Comparison of ENCODE assay signal across 17 cellular contexts in the genomic region with DNA sequence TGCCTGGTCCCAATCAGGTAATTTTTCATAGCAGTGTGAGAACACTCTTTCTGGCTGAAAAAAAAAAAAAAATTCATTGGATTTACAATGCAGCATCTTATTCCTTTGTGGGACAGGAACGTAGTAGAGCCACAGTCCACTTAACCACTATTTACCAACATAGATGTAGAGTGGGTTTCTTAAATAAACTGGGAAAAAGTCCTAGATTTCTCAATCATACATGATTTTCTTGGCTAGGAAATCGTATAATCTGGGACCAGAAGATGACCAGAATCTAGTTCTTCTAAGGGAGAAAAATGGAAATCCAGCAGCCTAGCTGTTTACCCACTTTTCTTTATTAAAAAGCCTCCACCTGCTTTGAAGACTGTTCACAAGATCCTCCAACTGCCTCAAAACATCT.
A peak's percentile ranks its signal among the peaks of the same experiment; 100 is the strongest.
DNase-seq lines count a peak whose midpoint lies in the region; ATAC-seq and TF ChIP-seq lines count a peak whose summit lies in the region.
"Had no signal": no experiment of that assay in that cellular context is flagged by ENCODE, and none has a peak within 500 bp of the region (broad histone marks: within the 10 kb centered on the region; RNA-seq: fewer than 3 reads in every experiment).

No MANE protein-coding gene starts in this region.

- peaks cover 78% of the 10 kb centered on the region for H3K4me1 Mint-ChIP-seq in activated T-helper 2 cell treated with anti-CD3 and anti-CD28 coated beads, Interferon-gamma antibody, Interleukin-2, Interleukin-4, amounts not matched to agents 10 μg/mL and 5 μg/mL and 100 μg/mL, durations not matched to agents 14 hours and 24 hours and 36 hours (ENCODE audit: low read depth)
- H3K4me1 Mint-ChIP-seq in immature natural killer cell = peaks cover 95 to 96% of the 10 kb centered on the region in 2 donors

- 78 to 84% methylated on average over 2 of the region's 2 CpGs for WGBS in heart right ventricle, 2 donors
- 40 to 66% methylated on average over 2 of the region's 2 CpGs for WGBS in tibial nerve, 2 donors

- H3K9me3 ChIP-seq in heart right ventricle (no peaks in the 10 kb centered on the region), right atrium auricular region (no peaks in the 10 kb centered on the region), tibial nerve (no peaks in the 10 kb centered on the region)
- H3K9me3 ChIP-seq: thyroid gland had no signal

- no peaks in the 10 kb centered on the region for H3K9me3 Mint-ChIP-seq in activated T-helper 2 cell treated with anti-CD3 and anti-CD28 coated beads, Interferon-gamma antibody, Interleukin-2, Interleukin-4, amounts not matched to agents 10 μg/mL and 5 μg/mL and 100 μg/mL, durations not matched to agents 14 hours and 24 hours and 36 hours
- no peaks in the 10 kb centered on the region for H3K9me3 Mint-ChIP-seq in immature natural killer cell
- H3K9me3 Mint-ChIP-seq: activated T-cell treated with anti-CD3 and anti-CD28 coated beads, Interleukin-2, amount 50 U/mL, for 4 hours had no signal

- H3K27me3 Mint-ChIP-seq in activated T-helper 2 cell treated with anti-CD3 and anti-CD28 coated beads, Interferon-gamma antibody, Interleukin-2, Interleukin-4, amounts not matched to agents 10 μg/mL and 5 μg/mL and 100 μg/mL, durations not matched to agents 14 hours and 24 hours and 36 hours (ENCODE audit: low read depth) = no peaks in the 10 kb centered on the region
- H3K27me3 Mint-ChIP-seq in immature natural killer cell (ENCODE audit: low read depth in 3 of 3) = peaks cover 0 to 18% (median 4%) of the 10 kb centered on the region in 3 donors

- intact Hi-C loops in heart right ventricle (cut with DNase I) = loop anchor here in 4 of 10 donors (5.0 to 10.0 kb wide), 4 partner anchors 50 to 192 kb away; partner anchors contain the start of gene FYN (in 1 of the 4)
- intact Hi-C loops in activated T-helper 2 cell treated with anti-CD3 and anti-CD28 coated beads, Interferon-gamma antibody, Interleukin-2, Interleukin-4, amounts not matched to agents 10 μg/mL and 5 μg/mL and 100 μg/mL, durations not matched to agents 14 hours and 24 hours and 36 hours (cut with micrococcal nuclease) = loop anchor here (5.0 kb wide), 2 partner anchors 170 to 195 kb away; partner anchors contain the start of gene TRAF3IP2

- H3K4me1 ChIP-seq in heart right ventricle = peaks cover 6 to 87% (median 59%) of the 10 kb centered on the region in 9 donors
- H3K4me1 ChIP-seq in right atrium auricular region = peaks cover 0 to 64% of the 10 kb centered on the region in 2 donors
- peaks cover 0 to 92% (median 35%) of the 10 kb centered on the region in 4 donors for H3K4me1 ChIP-seq in tibial nerve

- no peak for TF ChIP-seq EP300 in tibial nerve (IDR thresholded peaks at IDR 0.05)

- H3K27ac ChIP-seq in heart right ventricle (peak overlapping the region in 6 of 10 donors; percentile 43 to 80 (median 62)), right atrium auricular region (peak overlapping the region in 1 of 2 donors; percentile 13), tibial nerve (peak overlapping the region in 3 of 4 donors; percentile 36 to 87 (median 70))

- no peaks in the 10 kb centered on the region for H3K27me3 ChIP-seq in heart right ventricle
- H3K27me3 ChIP-seq in right atrium auricular region = no peaks in the 10 kb centered on the region
- no peaks in the 10 kb centered on the region for H3K27me3 ChIP-seq in tibial nerve
- H3K27me3 ChIP-seq: thyroid gland had no signal

- H3K36me3 ChIP-seq in heart right ventricle = no peaks in the 10 kb centered on the region
- H3K36me3 ChIP-seq in right atrium auricular region = no peaks in the 10 kb centered on the region
- no peaks in the 10 kb centered on the region for H3K36me3 ChIP-seq in tibial nerve
- H3K36me3 ChIP-seq: thyroid gland had no signal

- peak overlapping the region; percentile 96 for H3K27ac Mint-ChIP-seq in activated T-helper 2 cell treated with anti-CD3 and anti-CD28 coated beads, Interferon-gamma antibody, Interleukin-2, Interleukin-4, amounts not matched to agents 10 μg/mL and 5 μg/mL and 100 μg/mL, durations not matched to agents 14 hours and 24 hours and 36 hours
- H3K27ac Mint-ChIP-seq in immature natural killer cell = peak overlapping the region; percentile 90 to 99 (median 96)

- peak overlapping the region; percentile 57 for H3K4me3 Mint-ChIP-seq in activated T-helper 2 cell treated with anti-CD3 and anti-CD28 coated beads, Interferon-gamma antibody, Interleukin-2, Interleukin-4, amounts not matched to agents 10 μg/mL and 5 μg/mL and 100 μg/mL, durations not matched to agents 14 hours and 24 hours and 36 hours (ENCODE audit: low read depth)
- peak overlapping the region; percentile 52 to 76 (median 74) for H3K4me3 Mint-ChIP-seq in immature natural killer cell

- TF ChIP-seq POLR2A in tibial nerve (IDR thresholded peaks at IDR 0.05) = no peak

- ATAC-seq in heart right ventricle (no peak), GM18873 (IDR thresholded peaks at IDR 0.05; ENCODE audit: low FRiP score, unreplicated experiment) (no peak), HG02798 (IDR thresholded peaks at IDR 0.05; ENCODE audit: poor library complexity, unreplicated experiment) (no peak)

- DNase-seq in heart right ventricle (no peak), right atrium auricular region (ENCODE audit: low spot score) (no peak), immature natural killer cell (no peak), tibial nerve (ENCODE audit: low spot score in 2 of 2) (no peak), DMS114 treated with DMSO at 0.1 percent for 48 hours (lab: John Stamatoyannopoulos, UW; ENCODE audit: unreplicated experiment) (no peak)
- DNase-seq in activated T-helper 2 cell treated with anti-CD3 and anti-CD28 coated beads, Interferon-gamma antibody, Interleukin-2, Interleukin-4, amounts not matched to agents 10 μg/mL and 5 μg/mL and 100 μg/mL, durations not matched to agents 14 hours and 24 hours and 36 hours (ENCODE audit: low spot score) = no peak
- DNase-seq: activated CD4-positive, CD25-positive, alpha-beta regulatory T cell treated with anti-CD3 and anti-CD28 coated beads, Interleukin-2, amount 50 U/mL, for 72 hours; activated T-cell treated with anti-CD3 and anti-CD28 coated beads, Interleukin-2, amount 50 U/mL, for 4 hours; GOT3; NCI-H2029 treated with DMSO at 0.1 percent for 48 hours; stimulated activated CD8-positive, alpha-beta memory T cell treated with anti-CD3 and anti-CD28 coated beads, Interleukin-4, amount 100 ng/mL, for 48 hours; T-helper 9 cell; thyroid gland had no signal

- no peak for TF ChIP-seq CTCF in heart right ventricle (IDR thresholded peaks at IDR 0.05)
- no peak for TF ChIP-seq CTCF in right atrium auricular region (IDR thresholded peaks at IDR 0.05)
- no peak for TF ChIP-seq CTCF in tibial nerve (IDR thresholded peaks at IDR 0.05)

- peaks cover 65% of the 10 kb centered on the region for H3K36me3 Mint-ChIP-seq in activated T-helper 2 cell treated with anti-CD3 and anti-CD28 coated beads, Interferon-gamma antibody, Interleukin-2, Interleukin-4, amounts not matched to agents 10 μg/mL and 5 μg/mL and 100 μg/mL, durations not matched to agents 14 hours and 24 hours and 36 hours (ENCODE audit: low read depth)
- H3K36me3 Mint-ChIP-seq in immature natural killer cell = peaks cover 0 to 16% (median 12%) of the 10 kb centered on the region in 3 donors
- H3K36me3 Mint-ChIP-seq: IgD-negative memory B cell had no signal

- no peak overlapping the region for H3K4me3 ChIP-seq in heart right ventricle
- no peak overlapping the region for H3K4me3 ChIP-seq in right atrium auricular region
- no peak overlapping the region for H3K4me3 ChIP-seq in tibial nerve
- H3K4me3 ChIP-seq: skin epidermis, thyroid gland had no signal
